In the genomic region with DNA sequence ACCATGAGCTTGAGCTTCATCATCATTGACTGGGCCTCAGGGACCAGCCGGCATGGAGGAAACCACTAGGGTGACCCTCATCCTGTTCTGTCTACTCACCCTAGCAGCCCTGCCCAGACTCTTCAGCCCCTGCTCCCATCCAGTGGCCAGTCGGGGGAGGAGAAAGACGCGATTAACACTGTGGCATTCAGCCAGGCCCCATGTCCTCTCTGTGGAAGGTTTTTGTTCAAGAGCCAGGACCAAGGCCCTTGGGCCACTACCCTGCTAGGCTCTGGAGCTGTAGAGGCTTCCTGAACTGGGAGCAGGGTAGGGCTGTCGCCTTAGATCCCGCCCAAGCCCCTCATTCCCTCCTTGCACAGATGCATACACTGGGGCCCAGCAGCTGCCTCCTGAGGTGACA, we compare ENCODE assay signal across 21 cellular contexts. TPM values are rescaled to one million over a fixed set of nuclear protein-coding genes. Genes with fewer than 3 reads are reported as not detected.
"Had no signal": no experiment of that assay in that cellular context is flagged by ENCODE, and none has a peak within 500 bp of the region (broad histone marks: within the 10 kb centered on the region; RNA-seq: fewer than 3 reads in every experiment).

No MANE protein-coding gene starts in this region.

- H3K4me3 Mint-ChIP-seq: activated B cell treated with CpG ODN at 0.5 μM for 24 hours; activated CD4-positive, alpha-beta memory T cell treated with anti-CD3 and anti-CD28 coated beads for 36 hours; activated CD8-positive, alpha-beta memory T cell treated with anti-CD3 and anti-CD28 coated beads, Interleukin-2, amount 10 ng/mL, durations not matched to agents 7 days and 5 days; activated naive CD8-positive, alpha-beta T cell; endodermal cell; memory B cell; naive B cell; T-cell had no signal

- H3K36me3 Mint-ChIP-seq: activated CD4-positive, alpha-beta memory T cell treated with anti-CD3 and anti-CD28 coated beads for 36 hours; activated CD8-positive, alpha-beta memory T cell treated with anti-CD3 and anti-CD28 coated beads, Interleukin-2, amount 10 ng/mL, durations not matched to agents 7 days and 5 days; activated naive CD8-positive, alpha-beta T cell; memory B cell; naive B cell; T-cell had no signal

- H3K4me1 Mint-ChIP-seq: activated B cell treated with CpG ODN at 0.5 μM for 24 hours, memory B cell, naive B cell, T-cell had no signal

- H3K4me3 ChIP-seq: left lung, tibial artery had no signal

- H3K4me1 ChIP-seq: foreskin keratinocyte, left lung, parathyroid adenoma, tibial artery had no signal

- ATAC-seq: activated CD8-positive, alpha-beta memory T cell treated with anti-CD3 and anti-CD28 coated beads, Interleukin-2, amount 10 ng/mL, durations not matched to agents 7 days and 5 days; foreskin keratinocyte; left lung; T-cell had no signal

- H3K9ac ChIP-seq: parathyroid adenoma had no signal

- H3K27me3 Mint-ChIP-seq: activated CD4-positive, alpha-beta memory T cell treated with anti-CD3 and anti-CD28 coated beads for 36 hours; activated naive CD8-positive, alpha-beta T cell had no signal

- H3K27ac ChIP-seq: foreskin keratinocyte, left lung, neutrophil, parathyroid adenoma, tibial artery had no signal

- H3K27ac Mint-ChIP-seq: activated B cell treated with CpG ODN at 0.5 μM for 24 hours; activated CD4-positive, alpha-beta memory T cell treated with anti-CD3 and anti-CD28 coated beads for 36 hours; activated CD8-positive, alpha-beta memory T cell treated with anti-CD3 and anti-CD28 coated beads, Interleukin-2, amount 10 ng/mL, durations not matched to agents 7 days and 5 days; activated naive CD8-positive, alpha-beta T cell; endodermal cell; memory B cell; T-cell had no signal

- H3K36me3 ChIP-seq: left lung, neutrophil, tibial artery had no signal

- H3K79me2 ChIP-seq: parathyroid adenoma had no signal

- H3K9me3 Mint-ChIP-seq: activated B cell treated with CpG ODN at 0.5 μM for 24 hours; activated CD4-positive, alpha-beta memory T cell treated with anti-CD3 and anti-CD28 coated beads for 36 hours; endodermal cell; memory B cell; naive B cell; T-cell had no signal

- H3K9me3 ChIP-seq: left lung, neutrophil, tibial artery had no signal

- H2AFZ ChIP-seq: parathyroid adenoma had no signal

- DNase-seq: activated B cell treated with CpG ODN at 0.5 μM for 24 hours; activated CD4-positive, alpha-beta memory T cell treated with anti-CD3 and anti-CD28 coated beads for 36 hours; activated CD4-positive, alpha-beta T cell treated with anti-CD3 and anti-CD28 coated beads for 4 hours; activated CD8-positive, alpha-beta memory T cell treated with anti-CD3 and anti-CD28 coated beads, Interleukin-2, amount 10 ng/mL, durations not matched to agents 7 days and 5 days; endodermal cell; foreskin keratinocyte; left lung; naive B cell; stimulated activated naive CD4-positive, alpha-beta T cell; T-cell; T-helper 9 cell; tibial artery had no signal

- H3K27me3 ChIP-seq: foreskin keratinocyte had no signal

RNA-seq across cellular contexts. Expression of gene SLC38A3, which starts 15.0 kb away (rescaled TPM):
- total RNA-seq: activated B cell treated with CpG ODN at 0.5 μM for 24 hours; activated CD4-positive, alpha-beta memory T cell treated with anti-CD3 and anti-CD28 coated beads for 36 hours; activated CD8-positive, alpha-beta memory T cell treated with anti-CD3 and anti-CD28 coated beads, Interleukin-2, amount 10 ng/mL, durations not matched to agents 7 days and 5 days; epithelial cell of proximal tubule; fibroblast of lung; foreskin keratinocyte; mononuclear cell; subcutaneous adipose tissue had no signal

RNA-seq across cellular contexts. Expression of gene GNAT1, which starts 28.7 kb away (rescaled TPM):
- total RNA-seq: activated B cell treated with CpG ODN at 0.5 μM for 24 hours; activated CD4-positive, alpha-beta memory T cell treated with anti-CD3 and anti-CD28 coated beads for 36 hours; activated CD8-positive, alpha-beta memory T cell treated with anti-CD3 and anti-CD28 coated beads, Interleukin-2, amount 10 ng/mL, durations not matched to agents 7 days and 5 days; epithelial cell of proximal tubule; fibroblast of lung; foreskin keratinocyte; left lung; mononuclear cell; subcutaneous adipose tissue; urinary bladder had no signal

RNA-seq across cellular contexts. Expression of gene SEMA3B, which starts 48.8 kb away (rescaled TPM):
- total RNA-seq: activated B cell treated with CpG ODN at 0.5 μM for 24 hours had no signal

RNA-seq across cellular contexts. Expression of gene LSMEM2, which starts 58.8 kb away (rescaled TPM):
- total RNA-seq: activated B cell treated with CpG ODN at 0.5 μM for 24 hours; activated CD4-positive, alpha-beta memory T cell treated with anti-CD3 and anti-CD28 coated beads for 36 hours; activated CD8-positive, alpha-beta memory T cell treated with anti-CD3 and anti-CD28 coated beads, Interleukin-2, amount 10 ng/mL, durations not matched to agents 7 days and 5 days; endodermal cell; epithelial cell of proximal tubule; fibroblast of lung; foreskin keratinocyte; mononuclear cell; subcutaneous adipose tissue; T-cell had no signal
